In genomic region chr3:150232992-150233451, GRCh38 we compare ENCODE assay signal across 10 cellular contexts.
A peak's percentile ranks its signal among the peaks of the same experiment; 100 is the strongest.
DNase-seq lines count a peak whose midpoint lies in the region; ATAC-seq and TF ChIP-seq lines count a peak whose summit lies in the region.
"Had no signal": no experiment of that assay in that cellular context is flagged by ENCODE, and none has a peak within 500 bp of the region (broad histone marks: within the 10 kb centered on the region; RNA-seq: fewer than 3 reads in every experiment).

No MANE protein-coding gene starts in this region.

- intact Hi-C loops in ascending aorta (cut with DNase I) = no loop called here

- in situ Hi-C loops in ACHN (cut with HindIII; ENCODE audit: low pct_ligation_motif_present, low pct_unique_long_range_greater_than_20kb, low sequenced_read_pairs) = no loop called here

- H3K4me3 Mint-ChIP-seq in activated naive CD8-positive, alpha-beta T cell treated with anti-CD3 and anti-CD28 coated beads, Interleukin-2, amount 50 U/mL, for 24 hours = no peak overlapping the region
- H3K4me3 Mint-ChIP-seq: natural killer cell treated with Interleukin-12 subunit alpha and Interleukin-12 subunit beta and Interleukin-15 and Interleukin-18, amount 100 ng/mL, for 72 hours had no signal

- H3K4me3 ChIP-seq in ascending aorta = no peak overlapping the region
- no peak overlapping the region for H3K4me3 ChIP-seq in right atrium auricular region
- no peak overlapping the region for H3K4me3 ChIP-seq in thoracic aorta

- no peaks in the 10 kb centered on the region for H3K9me3 ChIP-seq in ascending aorta
- H3K9me3 ChIP-seq in right atrium auricular region = no peaks in the 10 kb centered on the region
- H3K9me3 ChIP-seq in thoracic aorta = no peaks in the 10 kb centered on the region

- H3K27me3 ChIP-seq in ascending aorta (no peaks in the 10 kb centered on the region), right atrium auricular region (no peaks in the 10 kb centered on the region), thoracic aorta (replicated peaks; ENCODE audit: insufficient read depth) (no peaks in the 10 kb centered on the region)

- H3K27ac Mint-ChIP-seq in activated naive CD8-positive, alpha-beta T cell treated with anti-CD3 and anti-CD28 coated beads, Interleukin-2, amount 50 U/mL, for 24 hours = no peak overlapping the region
- H3K27ac Mint-ChIP-seq: natural killer cell treated with Interleukin-12 subunit alpha and Interleukin-12 subunit beta and Interleukin-15 and Interleukin-18, amount 100 ng/mL, for 72 hours had no signal

- H3K4me1 ChIP-seq in ascending aorta = peaks cover 2 to 25% of the 10 kb centered on the region in 2 donors
- H3K4me1 ChIP-seq in right atrium auricular region = peaks cover 0 to 45% of the 10 kb centered on the region in 2 donors
- H3K4me1 ChIP-seq in thoracic aorta (ENCODE audit: control insufficient read depth in 1 of 2, low read depth in 2 of 2) = peaks cover 29 to 43% of the 10 kb centered on the region in 2 donors

- no peaks in the 10 kb centered on the region for H3K9me3 Mint-ChIP-seq in activated naive CD8-positive, alpha-beta T cell treated with anti-CD3 and anti-CD28 coated beads, Interleukin-2, amount 50 U/mL, for 24 hours
- H3K9me3 Mint-ChIP-seq: natural killer cell treated with Interleukin-12 subunit alpha and Interleukin-12 subunit beta and Interleukin-15 and Interleukin-18, amount 100 ng/mL, for 72 hours had no signal

- TF ChIP-seq CTCF in ascending aorta (IDR thresholded peaks at IDR 0.05) = no peak
- no peak for TF ChIP-seq CTCF in right atrium auricular region (IDR thresholded peaks at IDR 0.05)
- no peak for TF ChIP-seq CTCF in thoracic aorta (IDR thresholded peaks at IDR 0.05)

- H3K36me3 ChIP-seq in ascending aorta = no peaks in the 10 kb centered on the region
- no peaks in the 10 kb centered on the region for H3K36me3 ChIP-seq in right atrium auricular region
- no peaks in the 10 kb centered on the region for H3K36me3 ChIP-seq in thoracic aorta

- H3K27ac ChIP-seq in ascending aorta = peak overlapping the region; percentile 10 to 62
- peak overlapping the region; percentile 40 to 71 for H3K27ac ChIP-seq in right atrium auricular region
- H3K27ac ChIP-seq in thoracic aorta = peak overlapping the region; percentile 28 to 63
- H3K27ac ChIP-seq: HL-60 had no signal

- H3K4me1 Mint-ChIP-seq in activated naive CD8-positive, alpha-beta T cell treated with anti-CD3 and anti-CD28 coated beads, Interleukin-2, amount 50 U/mL, for 24 hours = no peaks in the 10 kb centered on the region

- no peaks in the 10 kb centered on the region for H3K36me3 Mint-ChIP-seq in activated naive CD8-positive, alpha-beta T cell treated with anti-CD3 and anti-CD28 coated beads, Interleukin-2, amount 50 U/mL, for 24 hours (ENCODE audit: low read depth)
- H3K36me3 Mint-ChIP-seq: natural killer cell treated with Interleukin-12 subunit alpha and Interleukin-12 subunit beta and Interleukin-15 and Interleukin-18, amount 100 ng/mL, for 72 hours had no signal

- DNase-seq in NCI-H1105 treated with DMSO at 0.1 percent for 48 hours (lab: John Stamatoyannopoulos, UW) (peak; percentile 97), ascending aorta (ENCODE audit: low spot score in 2 of 2) (no peak), right atrium auricular region (ENCODE audit: low spot score) (peak; percentile 62), thoracic aorta (ENCODE audit: low spot score) (no peak), ACHN (no peak), SK-N-DZ (ENCODE audit: low spot score) (no peak)
- no peak for DNase-seq in activated naive CD8-positive, alpha-beta T cell treated with anti-CD3 and anti-CD28 coated beads, Interleukin-2, amount 50 U/mL, for 24 hours
- DNase-seq: glutamatergic neuron had no signal

- ATAC-seq in thoracic aorta (ENCODE audit: insufficient number of reproducible peaks, low FRiP score, low read depth) = no peak
- no peak for ATAC-seq in activated naive CD8-positive, alpha-beta T cell treated with anti-CD3 and anti-CD28 coated beads, Interleukin-2, amount 50 U/mL, for 24 hours

- H3K27me3 Mint-ChIP-seq in activated naive CD8-positive, alpha-beta T cell treated with anti-CD3 and anti-CD28 coated beads, Interleukin-2, amount 50 U/mL, for 24 hours = peaks cover 2% of the 10 kb centered on the region
- H3K27me3 Mint-ChIP-seq: natural killer cell treated with Interleukin-12 subunit alpha and Interleukin-12 subunit beta and Interleukin-15 and Interleukin-18, amount 100 ng/mL, for 72 hours had no signal

Comparison
In these comparisons a context has a peak if more than half of its experiments do, and no peak if none do; other contexts are left out.
1. DNase-seq: peak in NCI-H1105 treated with DMSO at 0.1 percent for 48 hours (single experiment) and right atrium auricular region (single experiment); none in ascending aorta (0 of 2), thoracic aorta (single experiment), ACHN (single experiment), activated naive CD8-positive, alpha-beta T cell treated with anti-CD3 and anti-CD28 coated beads, Interleukin-2, amount 50 U/mL, for 24 hours (single experiment) and SK-N-DZ (single experiment).
2. Peak in every context shown above with its lines, with median percentiles within 50 percentile points of each other: H3K27ac ChIP-seq.